In the genomic region with DNA sequence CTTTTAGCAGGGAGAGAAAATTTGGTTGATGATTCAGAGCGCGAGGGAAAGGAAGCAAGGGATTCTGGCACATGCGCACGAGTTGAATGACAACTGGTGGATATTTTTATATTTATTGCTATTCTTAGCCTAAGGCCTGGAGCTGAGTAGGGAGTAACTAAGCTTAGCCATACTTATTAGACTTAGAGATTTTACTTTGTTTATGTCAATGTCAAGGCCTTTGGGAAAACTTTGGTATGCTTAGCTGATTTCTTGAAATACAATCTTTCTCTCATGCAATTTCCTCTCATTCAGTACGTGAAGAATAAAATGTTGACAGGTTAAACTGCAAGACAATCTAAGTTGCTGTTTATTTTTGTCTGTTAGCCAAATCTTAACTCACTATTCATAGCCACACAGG, we compare ENCODE assay signal across 9 cellular contexts.
DNase-seq lines count a peak whose midpoint lies in the region; ATAC-seq, FAIRE-seq and TF ChIP-seq lines count a peak whose summit lies in the region.
"Had no signal": no experiment of that assay in that cellular context is flagged by ENCODE, and none has a peak within 500 bp of the region (broad histone marks: within the 10 kb centered on the region; RNA-seq: fewer than 3 reads in every experiment).

No MANE protein-coding gene starts in this region.

- H3K27ac ChIP-seq in K562 (ENCODE audit: extremely low read depth, low read depth, low read length): no peak overlapping the region; the same call in 2 of the 3 replicates
- peak overlapping the region; percentile 79 to 94 for H3K27ac ChIP-seq in right atrium auricular region
- peak overlapping the region in 12 of 21 experiments; percentile 20 to 78 (median 54) for H3K27ac ChIP-seq in skin epidermis

- peaks cover 43% of the 10 kb centered on the region for H3K79me2 ChIP-seq in K562 (ENCODE audit: control insufficient read depth, insufficient read depth, low read length)

- in situ Hi-C loops in K562 (cut with MboI): no loop called here

- H3K4me3 ChIP-seq in K562 (no peak overlapping the region), right atrium auricular region (no peak overlapping the region), skin epidermis (no peak overlapping the region)

- TF ChIP-seq CTCF in K562 (IDR thresholded peaks at IDR 0.05 in 2 of 3, conservative IDR thresholded peaks at IDR 0.05 in 1 of 3; ENCODE audit: insufficient read depth in 2 of 3, low read depth in 1 of 3, low read length in 3 of 3) (no peak), right atrium auricular region (IDR thresholded peaks at IDR 0.05) (no peak)

- intact Hi-C loops in K562 (cut with micrococcal nuclease): no loop called here

- no peak for TF ChIP-seq POLR2A in K562 (conservative IDR thresholded peaks at IDR 0.05)

- H3K36me3 ChIP-seq in K562 (ENCODE audit: control insufficient read depth, insufficient read depth, low read length) (peaks cover 7% of the 10 kb centered on the region; the same call in 1 of the 3 replicates), right atrium auricular region (no peaks in the 10 kb centered on the region)

- POLR2A ChIA-PET in K562 (lab: Yijun Ruan, JAX): no interaction called here

- peak; percentile 73 for DNase-seq in GM03348 (ENCODE audit: low spot score)
- DNase-seq in K562 (ENCODE audit: extremely low read depth in 1 of 4, low spot score in 3 of 4): no peak
- DNase-seq in right atrium auricular region (ENCODE audit: low spot score): peak; percentile 80
- no peak for DNase-seq in activated effector memory CD4-positive, alpha-beta T cell treated with anti-CD3 and anti-CD28 coated beads, Interleukin-2, amount 50 U/mL, for 16 hours
- DNase-seq in SIG-M5 (lab: John Stamatoyannopoulos, UW): no peak
- no peak for DNase-seq in activated effector memory CD4-positive, alpha-beta T cell treated with Interleukin-2 at 50 U/mL for 16 hours
- no peak for DNase-seq in T-helper 9 cell
- DNase-seq: activated T-cell treated with anti-CD3 and anti-CD28 coated beads, Interleukin-2, amount 50 U/mL, for 48 hours had no signal

- no peak for TF ChIP-seq EP300 in K562 (IDR thresholded peaks at IDR 0.05; ENCODE audit: low read length)

- H3K27me3 ChIP-seq in K562 (ENCODE audit: control insufficient read depth in 2 of 2, insufficient read depth in 2 of 2, low read length in 2 of 2) (no peaks in the 10 kb centered on the region), right atrium auricular region (no peaks in the 10 kb centered on the region)

- H3K4me1 ChIP-seq in K562 (replicated peaks in 1 of 2; ENCODE audit: control insufficient read depth in 2 of 2, insufficient read depth in 2 of 2, low read length in 2 of 2): peaks cover 0 to 16% of the 10 kb centered on the region in 2 experiments; a peak in 3 of 5 replicates
- H3K4me1 ChIP-seq in right atrium auricular region: peaks cover 0 to 54% of the 10 kb centered on the region in 2 donors

- no peak for FAIRE-seq in K562 (lab: Jason Lieb, UNC)

- H2AFZ ChIP-seq in K562 (ENCODE audit: low read depth, low read length): no peak overlapping the region

- WGBS in K562 (ENCODE audit: insufficient coverage, low coverage, missing lambda C conversion rate): 63% methylated on average over 5 of the region's 5 CpGs

- H3K9me3 ChIP-seq in K562 (replicated peaks; ENCODE audit: control insufficient read depth, insufficient read depth, low read depth, low read length): no peaks in the 10 kb centered on the region
- H3K9me3 ChIP-seq in right atrium auricular region: no peaks in the 10 kb centered on the region

- TF ChIP-seq RAD21 in K562 (CRISPR knock-in tag; conservative IDR thresholded peaks at IDR 0.05 in 1 of 2, IDR thresholded peaks at IDR 0.05 in 1 of 2): no peak

- H3K4me2 ChIP-seq in K562 (ENCODE audit: insufficient read depth, low read length): no peak overlapping the region

- H3K9ac ChIP-seq in K562 (ENCODE audit: insufficient read depth in 1 of 2, low read depth in 2 of 2, low read length in 2 of 2): no peak overlapping the region

- no peaks in the 10 kb centered on the region for H4K20me1 ChIP-seq in K562 (replicated peaks; ENCODE audit: control insufficient read depth, insufficient read depth, low read length)

- BruUV-seq in K562 (replicated peaks; lab: Mats Ljungman, UMichigan): no TSS peak

- ATAC-seq in K562: no peak

- H3K9me1 ChIP-seq in K562 (ENCODE audit: control insufficient read depth, insufficient read depth, low read length): no peaks in the 10 kb centered on the region

- CTCF ChIA-PET in K562 (lab: Yijun Ruan, JAX; ENCODE audit: low intra/inter-chr PET ratio): interaction anchor here (0.7 kb wide), 1 partner anchor 173 kb away, joined by 7 read pairs; no protein-coding TSS in a partner anchor

TF ChIP-seq in K562, 482 proteins besides CTCF, POLR2A, EP300 and RAD21:
- TF ChIP-seq FOSL1 (tag; conservative IDR thresholded peaks at IDR 0.05) (peak; percentile 2; the same call in 1 of the 2 replicates), CHCHD3 (CRISPR knock-in tag; IDR thresholded peaks at IDR 0.05) (no peak), FOXJ2 (tag; IDR thresholded peaks at IDR 0.05) (no peak), CEBPG (CRISPR knock-in tag; IDR thresholded peaks at IDR 0.05) (no peak), CEBPG (tag; conservative IDR thresholded peaks at IDR 0.05 in 1 of 2, IDR thresholded peaks at IDR 0.05 in 1 of 2) (no peak), NRF1 (conservative IDR thresholded peaks at IDR 0.05 in 1 of 2, IDR thresholded peaks at IDR 0.05 in 1 of 2) (peak; percentile 85 to 88), IRF9 (tag; IDR thresholded peaks at IDR 0.05) (no peak), SAFB (IDR thresholded peaks at IDR 0.05; ENCODE audit: borderline replicate concordance, low read depth, low read length) (no peak), THRAP3 (IDR thresholded peaks at IDR 0.05; ENCODE audit: borderline replicate concordance) (no peak)
- TF ChIP-seq, protein P1, sequence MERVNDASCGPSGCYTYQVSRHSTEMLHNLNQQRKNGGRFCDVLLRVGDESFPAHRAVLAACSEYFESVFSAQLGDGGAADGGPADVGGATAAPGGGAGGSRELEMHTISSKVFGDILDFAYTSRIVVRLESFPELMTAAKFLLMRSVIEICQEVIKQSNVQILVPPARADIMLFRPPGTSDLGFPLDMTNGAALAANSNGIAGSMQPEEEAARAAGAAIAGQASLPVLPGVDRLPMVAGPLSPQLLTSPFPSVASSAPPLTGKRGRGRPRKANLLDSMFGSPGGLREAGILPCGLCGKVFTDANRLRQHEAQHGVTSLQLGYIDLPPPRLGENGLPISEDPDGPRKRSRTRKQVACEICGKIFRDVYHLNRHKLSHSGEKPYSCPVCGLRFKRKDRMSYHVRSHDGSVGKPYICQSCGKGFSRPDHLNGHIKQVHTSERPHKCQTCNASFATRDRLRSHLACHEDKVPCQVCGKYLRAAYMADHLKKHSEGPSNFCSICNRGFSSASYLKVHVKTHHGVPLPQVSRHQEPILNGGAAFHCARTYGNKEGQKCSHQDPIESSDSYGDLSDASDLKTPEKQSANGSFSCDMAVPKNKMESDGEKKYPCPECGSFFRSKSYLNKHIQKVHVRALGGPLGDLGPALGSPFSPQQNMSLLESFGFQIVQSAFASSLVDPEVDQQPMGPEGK (CRISPR knock-in tag; IDR thresholded peaks at IDR 0.05; ENCODE audit: borderline replicate concordance): no peak

Comparison
In these comparisons a context has a peak if more than half of its experiments do, and no peak if none do; other contexts are left out.
1. DNase-seq: peak in GM03348 (single experiment) and right atrium auricular region (single experiment); none in K562 (0 of 4), activated effector memory CD4-positive, alpha-beta T cell treated with anti-CD3 and anti-CD28 coated beads, Interleukin-2, amount 50 U/mL, for 16 hours (single experiment), SIG-M5 (single experiment), activated effector memory CD4-positive, alpha-beta T cell treated with Interleukin-2 at 50 U/mL for 16 hours (single experiment) and T-helper 9 cell (single experiment).